ENCODE assay signal across 1 cellular context in genomic region chr2:231127936-231128335, GRCh38.
TF ChIP-seq lines count a peak whose summit lies in the region.

No MANE protein-coding gene starts in this region.

TF ChIP-seq in IMR-90, 13 proteins besides CTCF, POLR2A, EP300 and RAD21 (continued from another document):
- TF ChIP-seq MXI1 (IDR thresholded peaks at IDR 0.05; ENCODE audit: borderline replicate concordance, low read depth, low read length) (no peak), BHLHE40 (IDR thresholded peaks at IDR 0.05; ENCODE audit: low read depth, low read length) (no peak)
TF ChIP-seq in IMR-90: peak in this region for 0.
